ENCODE assay signal across 30 cellular contexts in the genomic region with DNA sequence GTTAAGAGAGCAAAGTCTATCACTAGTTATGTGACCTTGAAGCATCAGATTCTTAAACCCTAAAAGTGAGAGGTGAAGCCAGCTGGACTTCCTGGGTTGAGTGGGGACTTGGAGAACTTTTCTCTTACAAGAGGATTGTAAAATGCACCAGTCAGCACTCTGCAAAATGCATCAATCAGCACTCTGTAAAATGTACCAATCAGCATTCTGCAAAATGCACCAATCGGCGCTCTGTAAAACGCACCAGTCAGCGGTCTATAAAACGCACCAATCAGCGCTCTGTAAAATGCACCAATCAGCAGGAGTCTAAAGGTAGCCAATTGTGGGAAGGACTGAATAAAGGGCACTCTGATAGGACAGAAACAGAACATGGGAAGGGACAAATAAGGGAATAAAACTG.
"Had no signal": no experiment of that assay in that cellular context is flagged by ENCODE, and none has a peak within 500 bp of the region (broad histone marks: within the 10 kb centered on the region; RNA-seq: fewer than 3 reads in every experiment).

No MANE protein-coding gene starts in this region.

- DNase-seq: activated B cell treated with CpG ODN at 0.5 μM for 24 hours; activated CD4-positive, alpha-beta memory T cell treated with anti-CD3 and anti-CD28 coated beads, Interleukin-2, amount 10 ng/mL, durations not matched to agents 7 days and 5 days; activated CD4-positive, alpha-beta T cell treated with anti-CD3 and anti-CD28 coated beads for 1 hour; activated CD4-positive, alpha-beta T cell treated with anti-CD3 and anti-CD28 coated beads for 36 hours; activated CD4-positive, alpha-beta T cell treated with anti-CD3 and anti-CD28 coated beads for 48 hours; activated CD4-positive, alpha-beta T cell treated with anti-CD3 and anti-CD28 coated beads, Interleukin-2, amount 10 ng/mL, durations not matched to agents 7 days and 5 days; activated CD4-positive, alpha-beta T cell treated with anti-CD3 and anti-CD28 coated beads, Interleukin-2, amount 50 U/mL, for 48 hours; activated CD8-positive, alpha-beta memory T cell treated with anti-CD3 and anti-CD28 coated beads for 24 hours; activated CD8-positive, alpha-beta memory T cell treated with anti-CD3 and anti-CD28 coated beads, Interleukin-2, amount 10 ng/mL, durations not matched to agents 7 days and 5 days; activated CD8-positive, alpha-beta memory T cell treated with anti-CD3 and anti-CD28 coated beads, Interleukin-2, amount 50 U/mL, for 48 hours; activated CD8-positive, alpha-beta T cell treated with anti-CD3 and anti-CD28 coated beads, Interleukin-2, amount 10 ng/mL, durations not matched to agents 7 days and 5 days; activated effector memory CD4-positive, alpha-beta T cell treated with Interleukin-2 at 50 U/mL for 16 hours; activated gamma-delta T cell; activated naive CD4-positive, alpha-beta T cell treated with anti-CD3 and anti-CD28 coated beads, Interleukin-2, amount 10 ng/mL, durations not matched to agents 7 days and 5 days; activated naive CD4-positive, alpha-beta T cell treated with Interleukin-2 at 50 U/mL for 16 hours; activated naive CD8-positive, alpha-beta T cell treated with anti-CD3 and anti-CD28 coated beads, Interleukin-2, amount 10 ng/mL, durations not matched to agents 7 days and 5 days; activated naive CD8-positive, alpha-beta T cell treated with anti-CD3 and anti-CD28 coated beads, Interleukin-2, amount 50 U/mL, for 24 hours; activated T-cell treated with anti-CD3 and anti-CD28 coated beads, Interleukin-2, amount 50 U/mL, for 24 hours; activated T-cell treated with anti-CD3 and anti-CD28 coated beads, Interleukin-2, amount 50 U/mL, for 48 hours; amygdala; anterior cingulate cortex; caudate nucleus; cerebellar nuclear complex; T-helper 2 cell; T-helper 9 cell had no signal

- H3K27me3 ChIP-seq: ascending aorta, cardiac muscle cell had no signal

- H3K4me3 ChIP-seq: ascending aorta, cardiac muscle cell had no signal

- H3K36me3 ChIP-seq: ascending aorta, cardiac muscle cell had no signal

- FAIRE-seq: bronchial epithelial cell, TTC549 had no signal

- H3K9me3 ChIP-seq: ascending aorta had no signal

- H3K27ac ChIP-seq: ascending aorta, cardiac muscle cell, VCaP had no signal

- ATAC-seq: activated CD4-positive, alpha-beta T cell treated with anti-CD3 and anti-CD28 coated beads for 36 hours; activated CD8-positive, alpha-beta memory T cell treated with anti-CD3 and anti-CD28 coated beads, Interleukin-2, amount 10 ng/mL, durations not matched to agents 7 days and 5 days; activated CD8-positive, alpha-beta T cell treated with anti-CD3 and anti-CD28 coated beads, Interleukin-2, amount 10 ng/mL, durations not matched to agents 7 days and 5 days; activated naive CD8-positive, alpha-beta T cell treated with anti-CD3 and anti-CD28 coated beads, Interleukin-2, amount 50 U/mL, for 24 hours had no signal

- H3K4me1 ChIP-seq: ascending aorta had no signal
